In genomic region chr2:8515390-8515761, GRCh38 we compare ENCODE assay signal across 1 cellular context.
TF ChIP-seq lines count a peak whose summit lies in the region.

No MANE protein-coding gene starts in this region.

TF ChIP-seq in GM12878, 131 proteins besides CTCF, POLR2A, EP300 and RAD21 (continued from another document):
- TF ChIP-seq ZNF687 (IDR thresholded peaks at IDR 0.05): peak; percentile 91
- no peak for TF ChIP-seq NKRF (conservative IDR thresholded peaks at IDR 0.05)
- no peak for TF ChIP-seq CEBPZ (IDR thresholded peaks at IDR 0.05; ENCODE audit: low read depth, low read length)
- no peak for TF ChIP-seq ZSCAN29 (IDR thresholded peaks at IDR 0.05)
- 0 out of 2 replicates have a peak, but pooled peaks have one; percentile 44 for TF ChIP-seq CREM (IDR thresholded peaks at IDR 0.05; ENCODE audit: low read depth)
- TF ChIP-seq RB1 (IDR thresholded peaks at IDR 0.05; ENCODE audit: borderline replicate concordance): no peak
- no peak for TF ChIP-seq SUZ12 (IDR thresholded peaks at IDR 0.05; ENCODE audit: unreplicated experiment)
- no peak; the same call in 1 of the 2 replicates for TF ChIP-seq MTA3 (IDR thresholded peaks at IDR 0.05; ENCODE audit: borderline replicate concordance, low read length)
- no peak for TF ChIP-seq NFYA (IDR thresholded peaks at IDR 0.05; ENCODE audit: borderline replicate concordance, low read depth, low read length)
- no peak for TF ChIP-seq SMAD1 (IDR thresholded peaks at IDR 0.05; ENCODE audit: low read depth, partially characterized antibody)
- TF ChIP-seq ZNF24 (IDR thresholded peaks at IDR 0.05): 0 out of 2 replicates have a peak, but pooled peaks have one; percentile 2
- TF ChIP-seq TCF12 (IDR thresholded peaks at IDR 0.05; ENCODE audit: low read depth, low read length): no peak; the same call in 1 of the 2 replicates
- no peak for TF ChIP-seq CEBPB (IDR thresholded peaks at IDR 0.05; ENCODE audit: borderline replicate concordance in 1 of 2, low read depth in 2 of 2, low read length in 2 of 2)
- TF ChIP-seq ELK1 (IDR thresholded peaks at IDR 0.05; ENCODE audit: low read depth, low read length): no peak
- no peak for TF ChIP-seq ZZZ3 (IDR thresholded peaks at IDR 0.05; ENCODE audit: control insufficient read depth, insufficient read length, low read depth)
- no peak for TF ChIP-seq ZBTB4 (CRISPR knock-in tag; IDR thresholded peaks at IDR 0.05)
- no peak for TF ChIP-seq FOXM1 (IDR thresholded peaks at IDR 0.05; ENCODE audit: low read depth, low read length)
- TF ChIP-seq ETV6 (conservative IDR thresholded peaks at IDR 0.05 in 1 of 2, IDR thresholded peaks at IDR 0.05 in 1 of 2; ENCODE audit: borderline replicate concordance in 1 of 2, low read depth in 1 of 2): no peak
- peak; percentile 94 for TF ChIP-seq SPI1 (IDR thresholded peaks at IDR 0.05; ENCODE audit: borderline replicate concordance, insufficient read depth, low read depth, low read length)
- TF ChIP-seq MYC (IDR thresholded peaks at IDR 0.05; ENCODE audit: insufficient read depth, insufficient read length, insufficient replicate concordance, low read length, severe bottlenecking): no peak
- TF ChIP-seq YBX1 (IDR thresholded peaks at IDR 0.05): no peak
- TF ChIP-seq POLR2AphosphoS5 (IDR thresholded peaks at IDR 0.05; ENCODE audit: low read length): 0 out of 2 replicates have a peak, but pooled peaks have one; percentile 12
- TF ChIP-seq SMARCA5 (IDR thresholded peaks at IDR 0.05): no peak
- TF ChIP-seq ATF3 (IDR thresholded peaks at IDR 0.05; ENCODE audit: borderline replicate concordance, extremely low read depth, low read depth, low read length): no peak
- 0 out of 2 replicates have a peak, but pooled peaks have one; percentile 49 for TF ChIP-seq CREB1 (IDR thresholded peaks at IDR 0.05; ENCODE audit: low read depth)
- TF ChIP-seq CHD4 (IDR thresholded peaks at IDR 0.05): no peak; the same call in 1 of the 2 replicates
- no peak for TF ChIP-seq CBX3 (IDR thresholded peaks at IDR 0.05; ENCODE audit: borderline replicate concordance, low read depth)
- TF ChIP-seq NBN (IDR thresholded peaks at IDR 0.05): no peak; the same call in 1 of the 2 replicates
- TF ChIP-seq EZH2 (IDR thresholded peaks at IDR 0.05; ENCODE audit: borderline replicate concordance, control insufficient read depth, low read depth, low read length): no peak
- TF ChIP-seq POU2F2 (IDR thresholded peaks at IDR 0.05; ENCODE audit: borderline replicate concordance, low read depth, low read length): peak; percentile 26; the same call in 1 of the 3 replicates
- TF ChIP-seq SIX5 (IDR thresholded peaks at IDR 0.05; ENCODE audit: low read depth, low read length, severe bottlenecking): no peak
- TF ChIP-seq RELA (IDR thresholded peaks at IDR 0.05; ENCODE audit: borderline replicate concordance, partially characterized antibody): no peak
- TF ChIP-seq FOXK2 (IDR thresholded peaks at IDR 0.05): no peak
- peak; percentile 33; the same call in 1 of the 2 replicates for TF ChIP-seq SMC3 (IDR thresholded peaks at IDR 0.05; ENCODE audit: borderline replicate concordance, low read length)
- no peak for TF ChIP-seq IKZF1 (conservative IDR thresholded peaks at IDR 0.05)
- TF ChIP-seq SREBF1 (IDR thresholded peaks at IDR 0.05; ENCODE audit: low read length): no peak
